Comparison of ENCODE assay signal across 1 cellular context in the genomic region with DNA sequence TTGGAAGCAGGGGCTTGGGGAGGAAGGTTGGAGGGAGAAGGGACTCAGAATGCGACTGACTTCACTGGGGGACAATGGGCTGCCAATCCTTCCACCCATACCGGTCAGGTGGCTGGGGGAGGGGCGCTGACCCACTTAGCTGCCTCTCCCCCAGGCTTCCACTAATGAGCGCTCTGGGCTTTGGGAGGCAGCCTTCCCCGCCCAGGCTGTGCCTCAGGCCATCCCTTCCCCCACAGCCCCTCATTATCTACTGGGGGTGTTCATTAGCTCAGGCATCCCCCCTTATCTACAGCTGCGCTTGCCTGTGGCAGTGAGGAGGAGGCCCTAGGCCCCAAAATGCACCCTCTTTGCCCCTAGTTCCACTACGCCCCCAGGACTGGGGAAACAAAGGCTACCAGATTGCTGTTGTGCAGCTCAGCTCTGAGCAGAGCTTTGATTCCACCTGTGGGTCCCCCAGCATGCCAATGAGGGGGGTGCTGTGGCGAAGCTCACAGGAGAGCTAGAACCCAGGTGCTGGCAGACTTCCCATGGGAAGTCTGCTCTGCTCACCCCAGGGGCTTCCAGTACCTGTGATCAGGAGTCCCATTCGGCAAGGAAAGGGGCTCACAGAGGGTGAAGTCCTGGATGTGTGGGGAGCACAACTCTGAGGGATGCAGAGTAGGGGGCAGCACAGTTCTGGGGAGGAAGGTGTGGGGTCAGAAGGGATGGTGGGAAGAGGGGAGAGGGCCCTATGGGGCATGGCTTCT.
TF ChIP-seq lines count a peak whose summit lies in the region.

No MANE protein-coding gene starts in this region.

TF ChIP-seq in WTC11, 78 proteins besides CTCF, POLR2A, EP300 and RAD21:
- TF ChIP-seq, protein P1, sequence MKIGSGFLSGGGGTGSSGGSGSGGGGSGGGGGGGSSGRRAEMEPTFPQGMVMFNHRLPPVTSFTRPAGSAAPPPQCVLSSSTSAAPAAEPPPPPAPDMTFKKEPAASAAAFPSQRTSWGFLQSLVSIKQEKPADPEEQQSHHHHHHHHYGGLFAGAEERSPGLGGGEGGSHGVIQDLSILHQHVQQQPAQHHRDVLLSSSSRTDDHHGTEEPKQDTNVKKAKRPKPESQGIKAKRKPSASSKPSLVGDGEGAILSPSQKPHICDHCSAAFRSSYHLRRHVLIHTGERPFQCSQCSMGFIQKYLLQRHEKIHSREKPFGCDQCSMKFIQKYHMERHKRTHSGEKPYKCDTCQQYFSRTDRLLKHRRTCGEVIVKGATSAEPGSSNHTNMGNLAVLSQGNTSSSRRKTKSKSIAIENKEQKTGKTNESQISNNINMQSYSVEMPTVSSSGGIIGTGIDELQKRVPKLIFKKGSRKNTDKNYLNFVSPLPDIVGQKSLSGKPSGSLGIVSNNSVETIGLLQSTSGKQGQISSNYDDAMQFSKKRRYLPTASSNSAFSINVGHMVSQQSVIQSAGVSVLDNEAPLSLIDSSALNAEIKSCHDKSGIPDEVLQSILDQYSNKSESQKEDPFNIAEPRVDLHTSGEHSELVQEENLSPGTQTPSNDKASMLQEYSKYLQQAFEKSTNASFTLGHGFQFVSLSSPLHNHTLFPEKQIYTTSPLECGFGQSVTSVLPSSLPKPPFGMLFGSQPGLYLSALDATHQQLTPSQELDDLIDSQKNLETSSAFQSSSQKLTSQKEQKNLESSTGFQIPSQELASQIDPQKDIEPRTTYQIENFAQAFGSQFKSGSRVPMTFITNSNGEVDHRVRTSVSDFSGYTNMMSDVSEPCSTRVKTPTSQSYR (CRISPR knock-in tag; IDR thresholded peaks at IDR 0.05), result 0 out of 2 replicates have a peak, but pooled peaks have one; percentile 36
- TF ChIP-seq, protein P2, sequence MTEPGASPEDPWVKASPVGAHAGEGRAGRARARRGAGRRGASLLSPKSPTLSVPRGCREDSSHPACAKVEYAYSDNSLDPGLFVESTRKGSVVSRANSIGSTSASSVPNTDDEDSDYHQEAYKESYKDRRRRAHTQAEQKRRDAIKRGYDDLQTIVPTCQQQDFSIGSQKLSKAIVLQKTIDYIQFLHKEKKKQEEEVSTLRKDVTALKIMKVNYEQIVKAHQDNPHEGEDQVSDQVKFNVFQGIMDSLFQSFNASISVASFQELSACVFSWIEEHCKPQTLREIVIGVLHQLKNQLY (CRISPR knock-in tag; IDR thresholded peaks at IDR 0.05), result no peak
